In the genomic region with DNA sequence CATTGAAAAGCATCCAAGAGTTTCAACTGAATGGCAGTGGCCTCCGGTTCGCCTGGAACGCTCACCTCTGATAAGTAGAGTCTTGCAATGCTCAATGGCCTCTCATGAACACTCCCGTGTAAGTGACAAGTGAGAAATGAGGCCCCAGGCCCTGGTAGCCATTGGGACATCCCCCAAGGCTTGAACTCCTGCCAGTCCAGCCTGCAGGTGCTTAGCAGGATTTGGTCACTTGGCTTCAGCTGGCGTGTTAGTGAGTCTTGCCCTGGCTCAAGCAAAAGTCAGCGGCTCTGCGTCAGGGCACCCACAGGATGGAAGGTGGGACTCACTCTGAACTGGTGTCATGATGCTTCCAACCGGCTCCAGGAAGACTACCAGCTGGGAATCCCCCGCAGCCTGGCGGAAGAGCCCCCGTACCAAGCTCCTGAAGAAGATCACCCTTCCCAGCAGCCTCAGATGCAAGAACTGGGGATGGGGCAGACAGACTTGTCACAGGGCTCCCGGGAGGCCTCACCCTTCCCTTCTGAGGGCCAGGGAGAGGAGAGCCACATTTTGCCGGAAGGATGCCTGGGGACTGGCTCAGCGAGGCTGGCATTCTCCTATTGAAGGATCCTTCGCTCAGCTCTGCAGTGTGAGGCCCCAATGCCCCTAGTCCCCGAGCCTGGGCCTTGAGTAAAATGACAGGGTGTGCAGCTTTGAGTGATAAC, we compare ENCODE assay signal across 21 cellular contexts. TPM values are rescaled to one million over a fixed set of nuclear protein-coding genes. Genes with fewer than 3 reads are reported as not detected.
"Had no signal": no experiment of that assay in that cellular context is flagged by ENCODE, and none has a peak within 500 bp of the region (broad histone marks: within the 10 kb centered on the region; RNA-seq: fewer than 3 reads in every experiment).

No MANE protein-coding gene starts in this region.

- ATAC-seq: natural killer cell treated with Interleukin-12 subunit alpha and Interleukin-12 subunit beta and Interleukin-15 and Interleukin-18, amount 100 ng/mL, for 72 hours; stimulated activated memory B cell treated with anti-CD40 and anti-IgM and Interleukin-4, amounts not matched to agents 10 μg/mL and 1 μg/mL and 100 μg/mL, for 72 hours; T-helper 17 cell had no signal

- DNase-seq: activated CD4-positive, alpha-beta memory T cell treated with anti-CD3 and anti-CD28 coated beads, Interleukin-2, amount 10 ng/mL, durations not matched to agents 7 days and 5 days; activated gamma-delta T cell treated with Interleukin-2 at 50 U/mL for 16 hours; activated naive CD8-positive, alpha-beta T cell treated with anti-CD3 and anti-CD28 coated beads for 36 hours; activated T-cell treated with anti-CD3 and anti-CD28 coated beads, Interleukin-2, amount 50 U/mL, for 48 hours; amygdala; brain microvascular endothelial cell; foreskin melanocyte; head of caudate nucleus; mesenchymal stem cell; nucleus accumbens; stimulated activated CD4-positive, alpha-beta T cell treated with anti-CD3 and anti-CD28 coated beads, Interleukin-2, amount 100 ng/mL, for 48 hours; T-helper 17 cell; tibial artery; WERI-Rb-1 had no signal

- H3K36me3 ChIP-seq: brain microvascular endothelial cell, tibial artery, vagina, WERI-Rb-1 had no signal

- H3K27me3 ChIP-seq: brain microvascular endothelial cell, tibial artery, vagina had no signal

- H3K9me3 ChIP-seq: tibial artery, vagina had no signal

- H3K4me1 ChIP-seq: vagina had no signal

- H3K4me3 ChIP-seq: tibial artery, vagina had no signal

- H3K27ac ChIP-seq: brain microvascular endothelial cell, epithelial cell of prostate, tibial artery, vagina, WERI-Rb-1 had no signal

RNA-seq across cellular contexts. Expression of a gene that starts 19.3 kb away (rescaled TPM):
- total RNA-seq: activated CD4-positive, alpha-beta memory T cell treated with anti-CD3 and anti-CD28 coated beads, Interleukin-2, amount 10 ng/mL, durations not matched to agents 7 days and 5 days; activated naive CD8-positive, alpha-beta T cell treated with anti-CD3 and anti-CD28 coated beads for 36 hours; dermis microvascular lymphatic vessel endothelial cell; fibroblast of lung; natural killer cell treated with Interleukin-12 subunit alpha and Interleukin-12 subunit beta and Interleukin-15 and Interleukin-18, amount 100 ng/mL, for 72 hours; pulmonary artery endothelial cell; T-helper 17 cell; vagina had no signal
- polyA plus RNA-seq: fibroblast of lung had no signal

RNA-seq across cellular contexts. Expression of a gene that starts 57.2 kb away (rescaled TPM):
- total RNA-seq: activated CD4-positive, alpha-beta memory T cell treated with anti-CD3 and anti-CD28 coated beads, Interleukin-2, amount 10 ng/mL, durations not matched to agents 7 days and 5 days; dermis microvascular lymphatic vessel endothelial cell; pulmonary artery endothelial cell had no signal
